27 cellular contexts compared by ENCODE assay signal in genomic region chr15:68980786-68981185, GRCh38. TPM values are rescaled to one million over a fixed set of nuclear protein-coding genes. Genes with fewer than 3 reads are reported as not detected.
"Had no signal": no experiment of that assay in that cellular context is flagged by ENCODE, and none has a peak within 500 bp of the region (broad histone marks: within the 10 kb centered on the region; RNA-seq: fewer than 3 reads in every experiment).

No MANE protein-coding gene starts in this region.

- ATAC-seq: activated T-helper 17 cell treated with anti-CD3 and anti-CD28 coated beads, Interleukin-2, amount 50 U/mL, for 72 hours; SK-N-SH treated with all-trans-retinoic acid at 6 μM for 48 hours had no signal

- H3K36me3 ChIP-seq: brain microvascular endothelial cell, cardiac muscle cell, Peyer's patch, SJCRH30 had no signal

- H3K4me3 ChIP-seq: cardiac muscle cell, Peyer's patch, SJCRH30 had no signal

- H3K27ac ChIP-seq: brain microvascular endothelial cell, cardiac muscle cell, Peyer's patch, RWPE1, SJCRH30 had no signal

- DNase-seq: activated CD4-positive, alpha-beta memory T cell treated with anti-CD3 and anti-CD28 coated beads, Interleukin-2, amount 10 ng/mL, durations not matched to agents 7 days and 5 days; activated CD4-positive, alpha-beta T cell treated with anti-CD3 and anti-CD28 coated beads, Interleukin-2, amount 10 ng/mL, durations not matched to agents 7 days and 5 days; activated CD4-positive, CD25-positive, alpha-beta regulatory T cell; activated gamma-delta T cell; activated naive CD4-positive, alpha-beta T cell treated with anti-CD3 and anti-CD28 coated beads for 36 hours; activated T-cell treated with anti-CD3 and anti-CD28 coated beads for 4 hours; activated T-cell treated with anti-CD3 and anti-CD28 coated beads, Interleukin-2, amount 50 U/mL, for 48 hours; brain microvascular endothelial cell; KBM-7; MV-4-11; NCI-H1105; NCI-H1436 treated with DMSO at 0.1 percent for 48 hours; NCI-H1930; NCI-H345; NCI-H510A; NCI-H526 treated with DMSO at 0.1 percent for 48 hours; NK-92 treated with Interleukin-12 subunit alpha and Interleukin-12 subunit beta, amount 100 ng/mL, for 24 hours; OCI-M1; Peyer's patch; Right ventricle myocardium superior; SJCRH30; SW 1271 had no signal

- H3K4me1 ChIP-seq: Peyer's patch, SJCRH30 had no signal

- H3K27me3 ChIP-seq: brain microvascular endothelial cell, cardiac muscle cell, Peyer's patch had no signal

RNA-seq across cellular contexts. Expression of gene NOX5, which starts 33.7 kb away (rescaled TPM):
- total RNA-seq: activated CD4-positive, alpha-beta memory T cell treated with anti-CD3 and anti-CD28 coated beads, Interleukin-2, amount 10 ng/mL, durations not matched to agents 7 days and 5 days; activated CD4-positive, alpha-beta T cell treated with anti-CD3 and anti-CD28 coated beads, Interleukin-2, amount 10 ng/mL, durations not matched to agents 7 days and 5 days; activated CD8-positive, alpha-beta memory T cell treated with anti-CD3 and anti-CD28 coated beads for 36 hours; activated naive CD4-positive, alpha-beta T cell treated with anti-CD3 and anti-CD28 coated beads for 36 hours; activated T-helper 17 cell treated with anti-CD3 and anti-CD28 coated beads, Interleukin-2, amount 50 U/mL, for 72 hours; Right ventricle myocardium superior; SJCRH30 had no signal

RNA-seq across cellular contexts. Expression of gene SPESP1, which starts 50.5 kb away (rescaled TPM):
- total RNA-seq: cardiac muscle cell, SJCRH30 had no signal
- polyA plus RNA-seq: cardiac muscle cell had no signal
